In the genomic region with DNA sequence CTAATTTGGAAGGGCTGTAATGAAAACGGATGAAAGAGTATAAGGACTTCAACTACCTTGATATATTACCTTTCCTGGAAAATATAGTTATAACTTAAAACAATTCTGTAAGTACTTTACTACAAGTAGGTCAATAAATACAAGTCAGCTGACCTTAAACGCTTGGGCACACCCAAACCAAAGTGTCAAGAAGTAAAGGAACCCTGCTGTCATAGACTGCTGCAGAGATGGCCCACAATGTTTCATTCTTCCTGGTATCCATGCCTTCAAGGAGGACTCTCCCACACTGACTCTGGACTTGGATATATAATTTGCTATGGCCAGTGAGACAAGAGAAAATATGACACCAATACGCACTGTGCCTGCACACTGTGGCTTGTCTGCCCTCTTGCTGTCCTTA, we compare ENCODE assay signal across 30 cellular contexts.
"Had no signal": no experiment of that assay in that cellular context is flagged by ENCODE, and none has a peak within 500 bp of the region (broad histone marks: within the 10 kb centered on the region; RNA-seq: fewer than 3 reads in every experiment).

No MANE protein-coding gene starts in this region.

- H3K79me2 ChIP-seq: parathyroid adenoma had no signal

- H3K4me1 ChIP-seq: neural progenitor cell, parathyroid adenoma, psoas muscle, right lobe of liver, sigmoid colon, suprapubic skin, testis, tibial artery, transverse colon, upper lobe of right lung, uterus had no signal

- H3K9me3 Mint-ChIP-seq: natural killer cell treated with Interleukin-12 subunit alpha and Interleukin-12 subunit beta and Interleukin-15 and Interleukin-18, amount 100 ng/mL, for 72 hours; neural progenitor cell; stimulated activated effector memory CD8-positive, alpha-beta T cell treated with anti-CD3 and anti-CD28 coated beads, Interleukin-12 subunit alpha, Interleukin-12 subunit beta, amount 100 ng/mL, for 72 hours; type B pancreatic cell had no signal

- H3K4me1 Mint-ChIP-seq: naive B cell; naive thymus-derived CD8-positive, alpha-beta T cell; stimulated activated effector memory CD8-positive, alpha-beta T cell treated with anti-CD3 and anti-CD28 coated beads, Interleukin-12 subunit alpha, Interleukin-12 subunit beta, amount 100 ng/mL, for 72 hours; stimulated activated naive CD8-positive, alpha-beta T cell treated with anti-CD3 and anti-CD28 coated beads, Interleukin-15, amount 100 ng/mL, for 72 hours had no signal

- H3K36me3 Mint-ChIP-seq: naive B cell; naive thymus-derived CD8-positive, alpha-beta T cell; natural killer cell treated with Interleukin-12 subunit alpha and Interleukin-12 subunit beta and Interleukin-15 and Interleukin-18, amount 100 ng/mL, for 72 hours; neural progenitor cell; stimulated activated effector memory CD8-positive, alpha-beta T cell treated with anti-CD3 and anti-CD28 coated beads, Interleukin-12 subunit alpha, Interleukin-12 subunit beta, amount 100 ng/mL, for 72 hours; type B pancreatic cell had no signal

- H3K27ac Mint-ChIP-seq: naive B cell; naive thymus-derived CD8-positive, alpha-beta T cell; natural killer cell treated with Interleukin-12 subunit alpha and Interleukin-12 subunit beta and Interleukin-15 and Interleukin-18, amount 100 ng/mL, for 72 hours; neural progenitor cell; progenitor cell of endocrine pancreas; stimulated activated effector memory CD8-positive, alpha-beta T cell treated with anti-CD3 and anti-CD28 coated beads, Interleukin-12 subunit alpha, Interleukin-12 subunit beta, amount 100 ng/mL, for 72 hours; stimulated activated naive CD8-positive, alpha-beta T cell treated with anti-CD3 and anti-CD28 coated beads, Interleukin-15, amount 100 ng/mL, for 72 hours; type B pancreatic cell had no signal

- H3K4me3 Mint-ChIP-seq: naive B cell; naive thymus-derived CD8-positive, alpha-beta T cell; natural killer cell treated with Interleukin-12 subunit alpha and Interleukin-12 subunit beta and Interleukin-15 and Interleukin-18, amount 100 ng/mL, for 72 hours; neural progenitor cell; stimulated activated effector memory CD8-positive, alpha-beta T cell treated with anti-CD3 and anti-CD28 coated beads, Interleukin-12 subunit alpha, Interleukin-12 subunit beta, amount 100 ng/mL, for 72 hours; stimulated activated naive CD8-positive, alpha-beta T cell treated with anti-CD3 and anti-CD28 coated beads, Interleukin-15, amount 100 ng/mL, for 72 hours; type B pancreatic cell had no signal

- H3K9ac ChIP-seq: neural progenitor cell, parathyroid adenoma had no signal

- FAIRE-seq: small intestine had no signal

- ATAC-seq: naive thymus-derived CD8-positive, alpha-beta T cell; natural killer cell treated with Interleukin-12 subunit alpha and Interleukin-12 subunit beta and Interleukin-15 and Interleukin-18, amount 100 ng/mL, for 72 hours; psoas muscle; right cardiac atrium; right lobe of liver; stimulated activated effector memory CD8-positive, alpha-beta T cell treated with anti-CD3 and anti-CD28 coated beads, Interleukin-12 subunit alpha, Interleukin-12 subunit beta, amount 100 ng/mL, for 72 hours; stimulated activated naive CD8-positive, alpha-beta T cell treated with anti-CD3 and anti-CD28 coated beads, Interleukin-15, amount 100 ng/mL, for 72 hours; stimulated activated naive CD8-positive, alpha-beta T cell treated with anti-CD3 and anti-CD28 coated beads, Interleukin-15, Interleukin-2, amounts not matched to agents 100 U/mL and 50 U/mL, for 24 hours; upper lobe of right lung had no signal

- H3K4me2 ChIP-seq: neural progenitor cell had no signal

- H3K27ac ChIP-seq: neural progenitor cell, ovary, parathyroid adenoma, psoas muscle, right lobe of liver, sigmoid colon, suprapubic skin, testis, tibial artery, transverse colon, upper lobe of right lung, uterus had no signal

- H3K4me3 ChIP-seq: neural progenitor cell, ovary, psoas muscle, right lobe of liver, sigmoid colon, suprapubic skin, testis, tibial artery, transverse colon, upper lobe of right lung, uterus had no signal

- DNase-seq: naive B cell; naive thymus-derived CD8-positive, alpha-beta T cell; occipital lobe; ovary; posterior cingulate gyrus; psoas muscle; right cardiac atrium; right lobe of liver; sigmoid colon; small intestine; stimulated activated CD4-positive, alpha-beta T cell treated with anti-CD3 and anti-CD28 coated beads, Interleukin-15, amount 100 ng/mL, for 24 hours; stimulated activated CD4-positive, alpha-beta T cell treated with anti-CD3 and anti-CD28 coated beads, Interleukin-2, amount 100 ng/mL, for 24 hours; stimulated activated CD4-positive, alpha-beta T cell treated with anti-CD3 and anti-CD28 coated beads, Interleukin-2, amount 100 ng/mL, for 48 hours; stimulated activated CD4-positive, alpha-beta T cell treated with anti-CD3 and anti-CD28 coated beads, Interleukin-4, amount 100 ng/mL, for 24 hours; stimulated activated naive CD4-positive, alpha-beta T cell; stimulated activated naive CD8-positive, alpha-beta T cell treated with anti-CD3 and anti-CD28 coated beads, Interleukin-15, amount 100 ng/mL, for 72 hours; stimulated activated naive CD8-positive, alpha-beta T cell treated with anti-CD3 and anti-CD28 coated beads, Interleukin-15, Interleukin-2, amounts not matched to agents 100 U/mL and 50 U/mL, for 24 hours; substantia nigra; testis; tibial artery; transverse colon; upper lobe of right lung; uterus had no signal

- H3K27me3 Mint-ChIP-seq: natural killer cell treated with Interleukin-12 subunit alpha and Interleukin-12 subunit beta and Interleukin-15 and Interleukin-18, amount 100 ng/mL, for 72 hours; progenitor cell of endocrine pancreas; stimulated activated naive CD8-positive, alpha-beta T cell treated with anti-CD3 and anti-CD28 coated beads, Interleukin-15, amount 100 ng/mL, for 72 hours; type B pancreatic cell had no signal

- H3K27me3 ChIP-seq: neural progenitor cell, ovary, right lobe of liver, sigmoid colon, suprapubic skin, testis, tibial artery, transverse colon, upper lobe of right lung, uterus had no signal

- H2AFZ ChIP-seq: neural progenitor cell, parathyroid adenoma had no signal

- H3K36me3 ChIP-seq: neural progenitor cell, ovary, right lobe of liver, sigmoid colon, suprapubic skin, tibial artery, transverse colon, upper lobe of right lung, uterus had no signal

- H3K9me3 ChIP-seq: ovary, psoas muscle, right lobe of liver, sigmoid colon, suprapubic skin, testis, tibial artery, transverse colon, upper lobe of right lung, uterus had no signal
